26 cellular contexts compared by ENCODE assay signal in genomic region chr3:106348142-106348690, GRCh38.
A peak's percentile ranks its signal among the peaks of the same experiment; 100 is the strongest.
DNase-seq lines count a peak whose midpoint lies in the region; ATAC-seq and TF ChIP-seq lines count a peak whose summit lies in the region.
"Had no signal": no experiment of that assay in that cellular context is flagged by ENCODE, and none has a peak within 500 bp of the region (broad histone marks: within the 10 kb centered on the region; RNA-seq: fewer than 3 reads in every experiment).

No MANE protein-coding gene starts in this region.

- ATAC-seq in HG02588 (IDR thresholded peaks at IDR 0.05; ENCODE audit: unreplicated experiment): no peak
- ATAC-seq: left colon; stimulated activated memory B cell treated with anti-CD40 and anti-IgM and Interleukin-4, amounts not matched to agents 10 μg/mL and 1 μg/mL and 100 μg/mL, for 72 hours; T-cell; WTC11 had no signal

- TF ChIP-seq CTCF in GM13977 (IDR thresholded peaks at IDR 0.05; ENCODE audit: extremely low read depth, insufficient read depth, missing control alignments): no peak

- peak; percentile 69 for DNase-seq in Caki2 (ENCODE audit: low read depth)
- peak; percentile 49 for DNase-seq in NCI-H446 treated with DMSO at 0.1 percent for 48 hours (lab: John Stamatoyannopoulos, UW)
- peak; percentile 14 for DNase-seq in cerebellar cortex (ENCODE audit: low spot score)
- DNase-seq in myocyte (ENCODE audit: low read depth): peak; percentile 81
- DNase-seq in activated CD4-positive, alpha-beta T cell treated with anti-CD3 and anti-CD28 coated beads, Interleukin-2, amount 50 U/mL, for 4 hours: no peak
- no peak for DNase-seq in stimulated activated CD4-positive, alpha-beta T cell treated with anti-CD3 and anti-CD28 coated beads, Interleukin-15, amount 100 ng/mL, for 24 hours
- DNase-seq in GM13977 (ENCODE audit: low spot score): no peak
- DNase-seq: activated CD4-positive, alpha-beta T cell treated with anti-CD3 and anti-CD28 coated beads, Interleukin-2, amount 10 ng/mL, durations not matched to agents 7 days and 5 days; activated effector memory CD4-positive, alpha-beta T cell treated with anti-CD3 and anti-CD28 coated beads, Interleukin-2, amount 50 U/mL, for 16 hours; activated T-cell treated with anti-CD3 and anti-CD28 coated beads, Interleukin-2, amount 50 U/mL, for 1 hour; anterior cingulate cortex; CD4-positive, alpha-beta memory T cell; H7; heart right ventricle; Karpas-422; left colon; NCI-H1417 treated with DMSO at 0.1 percent for 48 hours; NCI-H2081 treated with DMSO at 0.1 percent for 48 hours; NCI-H226; nucleus accumbens; substantia nigra; T-cell; trophoblast cell had no signal

- in situ Hi-C loops in Caki2 (cut with HindIII; ENCODE audit: low pct_unique_long_range_greater_than_20kb, low sequenced_read_pairs): no loop called here
- in situ Hi-C loops in GM13977 (cut with MboI; ENCODE audit: low pct_unique_long_range_greater_than_20kb, low sequenced_read_pairs, unreplicated experiment): no loop called here

Comparison
In these comparisons a context has a peak if more than half of its experiments do, and no peak if none do; other contexts are left out.
1. DNase-seq: peak in Caki2 (single experiment), NCI-H446 treated with DMSO at 0.1 percent for 48 hours (single experiment), cerebellar cortex (single experiment) and myocyte (single experiment); none in activated CD4-positive, alpha-beta T cell treated with anti-CD3 and anti-CD28 coated beads, Interleukin-2, amount 50 U/mL, for 4 hours (0 of 2), stimulated activated CD4-positive, alpha-beta T cell treated with anti-CD3 and anti-CD28 coated beads, Interleukin-15, amount 100 ng/mL, for 24 hours (single experiment) and GM13977 (single experiment).